In the genomic region with DNA sequence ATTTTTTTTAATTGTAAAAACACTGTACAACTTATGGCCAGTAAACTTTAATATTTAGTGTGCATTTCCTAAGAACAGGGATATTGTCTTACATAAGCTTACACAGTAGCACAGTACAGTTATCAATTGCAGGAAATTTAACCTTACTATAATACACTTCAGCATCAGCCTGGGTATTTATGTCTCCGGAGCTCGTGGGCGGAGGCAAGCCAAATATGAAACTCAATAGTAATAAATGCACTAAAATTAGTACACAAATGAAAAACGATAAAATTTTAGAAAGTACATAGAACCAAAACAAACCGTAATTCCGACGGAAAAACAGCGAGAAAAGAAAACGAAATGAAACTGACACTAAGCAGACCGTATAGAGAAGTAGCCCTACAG, we compare ENCODE assay signal across 9 cellular contexts.
DNase-seq lines count a peak whose midpoint lies in the region; ATAC-seq, FAIRE-seq and TF ChIP-seq lines count a peak whose summit lies in the region.
"Had no signal": no experiment of that assay in that cellular context is flagged by ENCODE, and none has a peak within 500 bp of the region (broad histone marks: within the 10 kb centered on the region; RNA-seq: fewer than 3 reads in every experiment).

No MANE protein-coding gene starts in this region.

- peak overlapping the region in 1 of 2 experiments; percentile 14 for H3K18ac ChIP-seq in mesenchymal stem cell (ENCODE audit: low read depth in 1 of 2, low read length in 2 of 2)

- peaks cover 0 to 58% (median 51%) of the 10 kb centered on the region in 11 experiments; a peak in 19 of 22 replicates for H4K20me1 ChIP-seq in BLaER1 treated with 17β-estradiol and CSF1 and Interleukin-3, amounts not matched to agents 10 nM and 100 nM

- no peak overlapping the region for H3K23ac ChIP-seq in mesenchymal stem cell (ENCODE audit: low read length in 2 of 2)

- peak overlapping the region; percentile 25 to 100 (median 96) for H3K4me2 ChIP-seq in BLaER1 treated with 17β-estradiol and CSF1 and Interleukin-3, amounts not matched to agents 10 nM and 100 nM
- no peak overlapping the region for H3K4me2 ChIP-seq in mesenchymal stem cell (ENCODE audit: low read length, poor library complexity, severe bottlenecking)

- no peak overlapping the region for H2AFZ ChIP-seq in mesenchymal stem cell (ENCODE audit: low read depth, low read length)

- no peak overlapping the region for H2BK12ac ChIP-seq in mesenchymal stem cell (ENCODE audit: low read length in 2 of 2)

- peaks cover 3% of the 10 kb centered on the region for H3K9me3 Mint-ChIP-seq in activated T-helper 1 cell treated with anti-CD3 and anti-CD28 coated beads, Interleukin-12 subunit alpha, Interleukin-12 subunit beta, Interleukin-2, Interleukin-4 antibody, amounts not matched to agents 30 ng/mL and 10 ng/mL and 1 ng/mL, durations not matched to agents 14 hours and 24 hours and 36 hours

- peaks cover 46 to 95% (median 90%) of the 10 kb centered on the region in 11 experiments for H3K27me3 ChIP-seq in BLaER1 treated with 17β-estradiol and CSF1 and Interleukin-3, amounts not matched to agents 10 nM and 100 nM
- H3K27me3 ChIP-seq in mesenchymal stem cell (ENCODE audit: control insufficient read depth in 1 of 2, insufficient read depth in 1 of 2, low read length in 2 of 2) (no peaks in the 10 kb centered on the region), pancreas (peaks cover 5 to 44% (median 27%) of the 10 kb centered on the region in 4 donors)

- H3K4me3 Mint-ChIP-seq in activated T-helper 1 cell treated with anti-CD3 and anti-CD28 coated beads, Interleukin-12 subunit alpha, Interleukin-12 subunit beta, Interleukin-2, Interleukin-4 antibody, amounts not matched to agents 30 ng/mL and 10 ng/mL and 1 ng/mL, durations not matched to agents 14 hours and 24 hours and 36 hours, result peak overlapping the region; percentile 87
- H3K4me3 Mint-ChIP-seq: nephron progenitor cell had no signal

- no peak for TF ChIP-seq CTCF in pancreas (IDR thresholded peaks at IDR 0.05)

- peaks cover 18% of the 10 kb centered on the region for H3K27me3 Mint-ChIP-seq in activated T-helper 1 cell treated with anti-CD3 and anti-CD28 coated beads, Interleukin-12 subunit alpha, Interleukin-12 subunit beta, Interleukin-2, Interleukin-4 antibody, amounts not matched to agents 30 ng/mL and 10 ng/mL and 1 ng/mL, durations not matched to agents 14 hours and 24 hours and 36 hours (ENCODE audit: insufficient read depth)

- no peak overlapping the region for H3K4ac ChIP-seq in mesenchymal stem cell (ENCODE audit: low read depth in 1 of 2, low read length in 2 of 2)

- no peaks in the 10 kb centered on the region for H3K79me1 ChIP-seq in mesenchymal stem cell (replicated peaks; ENCODE audit: low read length, poor library complexity, severe bottlenecking)

- ATAC-seq in GM21529 (IDR thresholded peaks at IDR 0.05; ENCODE audit: unreplicated experiment) (peak; percentile 0), pancreas (no peak)

- no peak overlapping the region for H2BK5ac ChIP-seq in mesenchymal stem cell (ENCODE audit: low read depth, low read length, poor library complexity, severe bottlenecking)

- H3K4me1 ChIP-seq in BLaER1 treated with 17β-estradiol and CSF1 and Interleukin-3, amounts not matched to agents 10 nM and 100 nM, result peaks cover 23 to 46% (median 39%) of the 10 kb centered on the region in 10 experiments
- peaks cover 6% of the 10 kb centered on the region for H3K4me1 ChIP-seq in mesenchymal stem cell (ENCODE audit: control insufficient read depth, insufficient read depth, low read depth, low read length)
- peaks cover 0 to 5% (median 0%) of the 10 kb centered on the region in 3 donors for H3K4me1 ChIP-seq in pancreas

- peaks cover 37% of the 10 kb centered on the region for H3K4me1 Mint-ChIP-seq in activated T-helper 1 cell treated with anti-CD3 and anti-CD28 coated beads, Interleukin-12 subunit alpha, Interleukin-12 subunit beta, Interleukin-2, Interleukin-4 antibody, amounts not matched to agents 30 ng/mL and 10 ng/mL and 1 ng/mL, durations not matched to agents 14 hours and 24 hours and 36 hours (ENCODE audit: low read depth)
- H3K4me1 Mint-ChIP-seq: nephron progenitor cell had no signal

- peaks cover 0 to 13% (median 10%) of the 10 kb centered on the region in 11 experiments; a peak in 11 of 22 replicates for H3K9me3 ChIP-seq in BLaER1 treated with 17β-estradiol and CSF1 and Interleukin-3, amounts not matched to agents 10 nM and 100 nM (replicated peaks in 1 of 11)
- H3K9me3 ChIP-seq in mesenchymal stem cell (ENCODE audit: control insufficient read depth, low read length) (no peaks in the 10 kb centered on the region), pancreas (no peaks in the 10 kb centered on the region)

- DNase-seq in activated T-helper 1 cell treated with anti-CD3 and anti-CD28 coated beads, Interleukin-12 subunit alpha, Interleukin-12 subunit beta, Interleukin-2, Interleukin-4 antibody, amounts not matched to agents 30 ng/mL and 10 ng/mL and 1 ng/mL, durations not matched to agents 14 hours and 24 hours and 36 hours (ENCODE audit: low spot score), result no peak
- DNase-seq in mesenchymal stem cell, result no peak
- DNase-seq in A172 (ENCODE audit: low spot score), result no peak
- DNase-seq in pancreas, result no peak
- no peak for DNase-seq in SIG-M5 (lab: John Stamatoyannopoulos, UW)
- DNase-seq in NCI-H1436 (lab: John Stamatoyannopoulos, UW), result no peak
- DNase-seq: nephron progenitor cell had no signal

- H4K91ac ChIP-seq in mesenchymal stem cell (ENCODE audit: low read length), result no peak overlapping the region

- H3K4me3 ChIP-seq in BLaER1 treated with 17β-estradiol and CSF1 and Interleukin-3, amounts not matched to agents 10 nM and 100 nM, result peak overlapping the region in 6 of 10 experiments; percentile 7 to 79 (median 68); a peak in 9 of 20 replicates
- H3K4me3 ChIP-seq in mesenchymal stem cell (ENCODE audit: insufficient read depth in 1 of 2, low read depth in 1 of 2, low read length in 2 of 2) (peak overlapping the region in 1 of 2 experiments; percentile 87), pancreas (peak overlapping the region in 1 of 4 donors; percentile 52)

- no peak overlapping the region for H2BK15ac ChIP-seq in mesenchymal stem cell (ENCODE audit: low read depth, poor library complexity, severe bottlenecking)

- no peak overlapping the region for H3K14ac ChIP-seq in mesenchymal stem cell (ENCODE audit: low read length in 2 of 2)

- FAIRE-seq in pancreas (lab: Jason Lieb, UNC), result no peak

- no peak overlapping the region for H4K8ac ChIP-seq in mesenchymal stem cell (ENCODE audit: low read length)

- H2AK5ac ChIP-seq in mesenchymal stem cell (ENCODE audit: low read length, severe bottlenecking), result no peak overlapping the region

- WGBS in mesenchymal stem cell, result 99% methylated on average over 10 of the region's 10 CpGs
- 21 to 25% methylated on average over 10 of the region's 10 CpGs for WGBS in pancreas, 2 donors

- no peak overlapping the region for H2BK120ac ChIP-seq in mesenchymal stem cell (ENCODE audit: low read depth, low read length)

- intact Hi-C loops in activated T-helper 1 cell treated with anti-CD3 and anti-CD28 coated beads, Interleukin-12 subunit alpha, Interleukin-12 subunit beta, Interleukin-2, Interleukin-4 antibody, amounts not matched to agents 30 ng/mL and 10 ng/mL and 1 ng/mL, durations not matched to agents 14 hours and 24 hours and 36 hours (cut with micrococcal nuclease), result loop anchor here (1.0 kb wide), 2 partner anchors 40 to 115 kb away; no protein-coding TSS in a partner anchor
- intact Hi-C loops in pancreas (cut with DNase I), result no loop called here

- H3K36me3 Mint-ChIP-seq in activated T-helper 1 cell treated with anti-CD3 and anti-CD28 coated beads, Interleukin-12 subunit alpha, Interleukin-12 subunit beta, Interleukin-2, Interleukin-4 antibody, amounts not matched to agents 30 ng/mL and 10 ng/mL and 1 ng/mL, durations not matched to agents 14 hours and 24 hours and 36 hours (ENCODE audit: low read depth), result peaks cover 9% of the 10 kb centered on the region

- H3K9ac ChIP-seq in BLaER1 treated with 17β-estradiol and CSF1 and Interleukin-3, amounts not matched to agents 10 nM and 100 nM, result peak overlapping the region in 4 of 11 experiments; percentile 78 to 87 (median 82); a peak in 4 of 22 replicates
- H3K9ac ChIP-seq in mesenchymal stem cell (ENCODE audit: low read length), result peak overlapping the region; percentile 96

- no peaks in the 10 kb centered on the region; a peak in 1 of 22 replicates for H3K36me3 ChIP-seq in BLaER1 treated with 17β-estradiol and CSF1 and Interleukin-3, amounts not matched to agents 10 nM and 100 nM
- H3K36me3 ChIP-seq in mesenchymal stem cell (ENCODE audit: control insufficient read depth in 1 of 2, insufficient read depth in 2 of 2, low read depth in 1 of 2, low read length in 2 of 2) (peaks cover 0 to 17% of the 10 kb centered on the region in 2 experiments), pancreas (no peaks in the 10 kb centered on the region)

- H3K27ac ChIP-seq in BLaER1 treated with 17β-estradiol and CSF1 and Interleukin-3, amounts not matched to agents 10 nM and 100 nM, result peak overlapping the region in 1 of 11 experiments; percentile 86; a peak in 3 of 22 replicates
- no peak overlapping the region for H3K27ac ChIP-seq in mesenchymal stem cell (ENCODE audit: low read length, poor library complexity, severe bottlenecking)
- H3K27ac ChIP-seq in pancreas, result peak overlapping the region in 1 of 4 donors; percentile 76

- H3K27ac Mint-ChIP-seq in activated T-helper 1 cell treated with anti-CD3 and anti-CD28 coated beads, Interleukin-12 subunit alpha, Interleukin-12 subunit beta, Interleukin-2, Interleukin-4 antibody, amounts not matched to agents 30 ng/mL and 10 ng/mL and 1 ng/mL, durations not matched to agents 14 hours and 24 hours and 36 hours, result peak overlapping the region; percentile 79
